ENCODE assay signal across 11 cellular contexts in genomic region chr9:77712533-77713130, GRCh38.
DNase-seq lines count a peak whose midpoint lies in the region; ATAC-seq, FAIRE-seq and TF ChIP-seq lines count a peak whose summit lies in the region.
"Had no signal": no experiment of that assay in that cellular context is flagged by ENCODE, and none has a peak within 500 bp of the region (broad histone marks: within the 10 kb centered on the region; RNA-seq: fewer than 3 reads in every experiment).

No MANE protein-coding gene starts in this region.

- no peak for TF ChIP-seq EP300 in HepG2 (IDR thresholded peaks at IDR 0.05; ENCODE audit: low read depth in 2 of 2, low read length in 2 of 2)
- TF ChIP-seq EP300 in HepG2 (CRISPR knock-in tag; IDR thresholded peaks at IDR 0.05; ENCODE audit: borderline replicate concordance) = no peak
- peak; percentile 80 to 98 for TF ChIP-seq EP300 in SK-N-SH (IDR thresholded peaks at IDR 0.05; ENCODE audit: borderline replicate concordance in 1 of 2, low read depth in 1 of 2, low read length in 1 of 2)

- no peaks in the 10 kb centered on the region for H3K27me3 Mint-ChIP-seq in type B pancreatic cell
- H3K27me3 Mint-ChIP-seq: dendritic cell treated with granulocyte-macrophage colony-stimulating factor and Interleukin-4, amounts not matched to agents 40 ng/mL and 50 ng/mL, for 4 days had no signal

- H3K4me1 Mint-ChIP-seq in type B pancreatic cell (ENCODE audit: unreplicated experiment) = peaks cover 26% of the 10 kb centered on the region

- ATAC-seq in HepG2 (peak; percentile 43; the same call in 1 of the 3 replicates), right lobe of liver (no peak), HG02852 (IDR thresholded peaks at IDR 0.05; ENCODE audit: unreplicated experiment) (no peak)

- peaks cover 8% of the 10 kb centered on the region for H3K9me3 Mint-ChIP-seq in type B pancreatic cell
- H3K9me3 Mint-ChIP-seq: T-helper 1 cell treated with Interleukin-12 subunit alpha and Interleukin-12 subunit beta and Interleukin-4 antibody, amounts not matched to agents 30 μg/mL and 1 μg/mL, for 36 hours had no signal

- TF ChIP-seq POLR2A in HepG2 (IDR thresholded peaks at IDR 0.05; ENCODE audit: insufficient read depth in 1 of 2, low read depth in 2 of 2, low read length in 2 of 2) (no peak), right lobe of liver (IDR thresholded peaks at IDR 0.05) (no peak), testis (IDR thresholded peaks at IDR 0.05) (no peak)

- H3K4me2 ChIP-seq in HepG2 (ENCODE audit: low read depth, low read length) (no peak overlapping the region), SK-N-SH (peak overlapping the region; percentile 31)

- H3K27me3 ChIP-seq in HepG2 (ENCODE audit: control insufficient read depth in 1 of 2, insufficient read depth in 2 of 2, low read length in 2 of 2) (no peaks in the 10 kb centered on the region), right lobe of liver (no peaks in the 10 kb centered on the region), SK-N-SH (ENCODE audit: insufficient read depth) (no peaks in the 10 kb centered on the region), testis (no peaks in the 10 kb centered on the region)

- in situ Hi-C loops in HepG2 (cut with HindIII; ENCODE audit: extremely low pct_ligation_motif_present, low pct_unique_long_range_greater_than_20kb) = no loop called here

- 56% methylated on average over 9 of the region's 9 CpGs for WGBS in HepG2 (ENCODE audit: low lambda C conversion rate)
- WGBS in right lobe of liver (ENCODE audit: insufficient coverage, low coverage, low lambda C conversion rate, missing lambda C conversion rate) = 79% methylated on average over 6 of the region's 9 CpGs
- 26% methylated on average over 9 of the region's 9 CpGs for WGBS in SK-N-SH (ENCODE audit: low lambda C conversion rate)
- 84 to 86% methylated on average over 9 of the region's 9 CpGs for WGBS in testis, 2 donors

- H3K9me2 ChIP-seq in SK-N-SH = no peaks in the 10 kb centered on the region

- H3K36me3 ChIP-seq in HepG2 (replicated peaks in 1 of 2; ENCODE audit: control insufficient read depth in 1 of 2, insufficient read depth in 2 of 2, low read length in 2 of 2) (no peaks in the 10 kb centered on the region), right lobe of liver (no peaks in the 10 kb centered on the region), SK-N-SH (replicated peaks in 1 of 2; ENCODE audit: control insufficient read depth in 1 of 2, insufficient read depth in 2 of 2, low read length in 1 of 2) (no peaks in the 10 kb centered on the region), testis (ENCODE audit: low read depth, missing control alignments) (no peaks in the 10 kb centered on the region)

- H3F3A ChIP-seq in SK-N-SH (replicated peaks; ENCODE audit: insufficient read depth) = peaks cover 60% of the 10 kb centered on the region

- no peak for TF ChIP-seq CTCF in HepG2 (CRISPR knock-in tag; IDR thresholded peaks at IDR 0.05)
- no peak for TF ChIP-seq CTCF in right lobe of liver (IDR thresholded peaks at IDR 0.05)
- no peak for TF ChIP-seq CTCF in SK-N-SH (IDR thresholded peaks at IDR 0.05)
- TF ChIP-seq CTCF in fibroblast of the aortic adventitia (IDR thresholded peaks at IDR 0.05; ENCODE audit: insufficient read depth, low read length) = no peak
- no peak for TF ChIP-seq CTCF in type B pancreatic cell (conservative IDR thresholded peaks at IDR 0.05)
- TF ChIP-seq CTCF in testis (IDR thresholded peaks at IDR 0.05) = no peak

- H4K20me1 ChIP-seq in HepG2 (ENCODE audit: insufficient read depth, low read length) (no peaks in the 10 kb centered on the region), SK-N-SH (ENCODE audit: insufficient read depth) (no peaks in the 10 kb centered on the region)

- BruUV-seq in HepG2 (replicated peaks; lab: Mats Ljungman, UMichigan) = no TSS peak

- H3K9ac ChIP-seq in HepG2 (ENCODE audit: insufficient read depth, low read depth, low read length) = no peak overlapping the region
- H3K9ac ChIP-seq in SK-N-SH = peak overlapping the region; percentile 49

- peak; percentile 20 for DNase-seq in HepG2 (ENCODE audit: low spot score)
- no peak for DNase-seq in right lobe of liver
- DNase-seq in SK-N-SH = no peak
- peak; percentile 81 for DNase-seq in fibroblast of the aortic adventitia (ENCODE audit: low read depth)
- DNase-seq in type B pancreatic cell (ENCODE audit: extremely low spot score, unreplicated experiment) = no peak
- DNase-seq in testis = no peak
- DNase-seq in NCI-H1694 (lab: John Stamatoyannopoulos, UW) = no peak

- H3K27ac ChIP-seq in HepG2 (ENCODE audit: extremely low read length, insufficient read depth, low read length) (no peak overlapping the region), right lobe of liver (no peak overlapping the region), SK-N-SH (ENCODE audit: low read depth in 2 of 2, low read length in 1 of 2) (peak overlapping the region; percentile 84 to 93), testis (no peak overlapping the region)

- no peaks in the 10 kb centered on the region for H3K4me1 ChIP-seq in HepG2 (ENCODE audit: insufficient read depth, low read length)
- H3K4me1 ChIP-seq in right lobe of liver = no peaks in the 10 kb centered on the region
- H3K4me1 ChIP-seq in SK-N-SH (ENCODE audit: control insufficient read depth in 1 of 2, insufficient read depth in 2 of 2, low read depth in 1 of 2, low read length in 1 of 2) = peaks cover 31 to 35% of the 10 kb centered on the region in 2 experiments
- no peaks in the 10 kb centered on the region for H3K4me1 ChIP-seq in testis

- POLR2A ChIA-PET in HepG2 (lab: Yijun Ruan, JAX) = no interaction called here
- POLR2A ChIA-PET in SK-N-SH (lab: Yijun Ruan, JAX) = interaction anchor here (0.9 kb wide), 1 partner anchor 19 kb away, joined by 3 read pairs; no protein-coding TSS in a partner anchor

- H3K4me3 Mint-ChIP-seq in type B pancreatic cell = peak overlapping the region; percentile 27
- H3K4me3 Mint-ChIP-seq: dendritic cell treated with granulocyte-macrophage colony-stimulating factor and Interleukin-4, amounts not matched to agents 40 ng/mL and 50 ng/mL, for 4 days; T-helper 1 cell treated with Interleukin-12 subunit alpha and Interleukin-12 subunit beta and Interleukin-4 antibody, amounts not matched to agents 30 μg/mL and 1 μg/mL, for 36 hours had no signal

- CTCF ChIA-PET in HepG2 (lab: Yijun Ruan, JAX; ENCODE audit: low intra/inter-chr PET ratio, low total read pairs) = no interaction called here
- CTCF ChIA-PET in SK-N-SH (lab: Yijun Ruan, JAX) = no interaction called here

- H2AFZ ChIP-seq in HepG2 (ENCODE audit: low read length) (no peak overlapping the region), SK-N-SH (ENCODE audit: low read depth) (no peak overlapping the region)

- H3K9me3 ChIP-seq in HepG2 (ENCODE audit: low read length) (no peaks in the 10 kb centered on the region), right lobe of liver (no peaks in the 10 kb centered on the region), SK-N-SH (no peaks in the 10 kb centered on the region; the same call in 1 of the 2 replicates), testis (no peaks in the 10 kb centered on the region)

- intact Hi-C loops in HepG2 (cut with micrococcal nuclease; ENCODE audit: unreplicated experiment) (no loop called here), right lobe of liver (cut with DNase I) (no loop called here), testis (cut with DNase I; ENCODE audit: low total_unique reads) (no loop called here)

- H3K4me3 ChIP-seq in HepG2 (replicated peaks in 1 of 3; ENCODE audit: insufficient read depth in 1 of 3, low read depth in 2 of 3, low read length in 3 of 3) (no peak overlapping the region), right lobe of liver (no peak overlapping the region), SK-N-SH (ENCODE audit: low read depth in 2 of 2, low read length in 1 of 2) (no peak overlapping the region; a peak in 1 of 4 replicates), fibroblast of the aortic adventitia (ENCODE audit: low read depth, low read length) (no peak overlapping the region), testis (no peak overlapping the region)

- H3K79me2 ChIP-seq in HepG2 (ENCODE audit: insufficient read depth, low read length) (no peaks in the 10 kb centered on the region), SK-N-SH (ENCODE audit: insufficient read depth) (peaks cover 27% of the 10 kb centered on the region; the same call in 1 of the 2 replicates)

- H3K36me3 Mint-ChIP-seq in type B pancreatic cell = peaks cover 5% of the 10 kb centered on the region

- no peak for TF ChIP-seq RAD21 in HepG2 (CRISPR knock-in tag; IDR thresholded peaks at IDR 0.05)
- TF ChIP-seq RAD21 in SK-N-SH (IDR thresholded peaks at IDR 0.05; ENCODE audit: low read length) = no peak; the same call in 1 of the 2 replicates

- H3K27ac Mint-ChIP-seq in type B pancreatic cell = peak overlapping the region; percentile 7
- H3K27ac Mint-ChIP-seq: dendritic cell treated with granulocyte-macrophage colony-stimulating factor and Interleukin-4, amounts not matched to agents 40 ng/mL and 50 ng/mL, for 4 days; T-helper 1 cell treated with Interleukin-12 subunit alpha and Interleukin-12 subunit beta and Interleukin-4 antibody, amounts not matched to agents 30 μg/mL and 1 μg/mL, for 36 hours had no signal

- FAIRE-seq in HepG2 (lab: Jason Lieb, UNC) = no peak
- FAIRE-seq: islet of Langerhans had no signal

TF ChIP-seq in HepG2, 621 proteins besides CTCF, POLR2A, EP300 and RAD21:
- TF ChIP-seq PITX1 (CRISPR knock-in tag; IDR thresholded peaks at IDR 0.05) = no peak
- no peak for TF ChIP-seq ZNF652 (CRISPR knock-in tag; IDR thresholded peaks at IDR 0.05; ENCODE audit: borderline replicate concordance, low read depth)
- TF ChIP-seq ZNF569 (CRISPR knock-in tag; IDR thresholded peaks at IDR 0.05; ENCODE audit: borderline replicate concordance) = no peak
- TF ChIP-seq ZFP62 (CRISPR knock-in tag; IDR thresholded peaks at IDR 0.05) = no peak

TF ChIP-seq in SK-N-SH, 30 proteins besides CTCF, POLR2A, EP300 and RAD21 (continues in another document):
- TF ChIP-seq RCOR1 (IDR thresholded peaks at IDR 0.05; ENCODE audit: low read length) (peak; percentile 78), TEAD4 (IDR thresholded peaks at IDR 0.05; ENCODE audit: borderline replicate concordance, insufficient read depth) (peak; percentile 98), MEF2A (IDR thresholded peaks at IDR 0.05; ENCODE audit: borderline replicate concordance, low read depth) (peak; percentile 67), RXRA (IDR thresholded peaks at IDR 0.05; ENCODE audit: borderline replicate concordance, low read depth) (peak; percentile 77; the same call in 1 of the 2 replicates), FOXM1 (IDR thresholded peaks at IDR 0.05; ENCODE audit: low read depth) (peak; percentile 96), TAF1 (IDR thresholded peaks at IDR 0.05; ENCODE audit: borderline replicate concordance, low read depth, low read length) (no peak), CHD2 (IDR thresholded peaks at IDR 0.05; ENCODE audit: low read length, partially characterized antibody) (no peak), RFX5 (IDR thresholded peaks at IDR 0.05; ENCODE audit: low read length) (no peak), FOSL2 (IDR thresholded peaks at IDR 0.05; ENCODE audit: borderline replicate concordance, low read depth) (peak; percentile 87), EZH2phosphoT487 (IDR thresholded peaks at IDR 0.05; ENCODE audit: borderline replicate concordance, low read depth) (no peak), NRF1 (IDR thresholded peaks at IDR 0.05; ENCODE audit: low read depth, low read length) (no peak)

Comparison
In these comparisons a context has a peak if more than half of its experiments do, and no peak if none do; other contexts are left out.
1. DNase-seq: peak in HepG2 (single experiment) and fibroblast of the aortic adventitia (single experiment); none in right lobe of liver (0 of 3), SK-N-SH (single experiment), type B pancreatic cell (single experiment), testis (single experiment) and NCI-H1694 (single experiment).
2. H3K27ac ChIP-seq: peak in SK-N-SH (2 of 2); none in HepG2 (single experiment), right lobe of liver (0 of 3) and testis (0 of 2).
3. Of the 25 proteins assayed by ChIP-seq in both HepG2 and SK-N-SH: peak only in HepG2: none; only in SK-N-SH: ELF1, EP300, FOSL2, FOXM1, JUND, MAX and 9 more; in both: none; in neither: 10.